8 cellular contexts compared by ENCODE assay signal in the genomic region with DNA sequence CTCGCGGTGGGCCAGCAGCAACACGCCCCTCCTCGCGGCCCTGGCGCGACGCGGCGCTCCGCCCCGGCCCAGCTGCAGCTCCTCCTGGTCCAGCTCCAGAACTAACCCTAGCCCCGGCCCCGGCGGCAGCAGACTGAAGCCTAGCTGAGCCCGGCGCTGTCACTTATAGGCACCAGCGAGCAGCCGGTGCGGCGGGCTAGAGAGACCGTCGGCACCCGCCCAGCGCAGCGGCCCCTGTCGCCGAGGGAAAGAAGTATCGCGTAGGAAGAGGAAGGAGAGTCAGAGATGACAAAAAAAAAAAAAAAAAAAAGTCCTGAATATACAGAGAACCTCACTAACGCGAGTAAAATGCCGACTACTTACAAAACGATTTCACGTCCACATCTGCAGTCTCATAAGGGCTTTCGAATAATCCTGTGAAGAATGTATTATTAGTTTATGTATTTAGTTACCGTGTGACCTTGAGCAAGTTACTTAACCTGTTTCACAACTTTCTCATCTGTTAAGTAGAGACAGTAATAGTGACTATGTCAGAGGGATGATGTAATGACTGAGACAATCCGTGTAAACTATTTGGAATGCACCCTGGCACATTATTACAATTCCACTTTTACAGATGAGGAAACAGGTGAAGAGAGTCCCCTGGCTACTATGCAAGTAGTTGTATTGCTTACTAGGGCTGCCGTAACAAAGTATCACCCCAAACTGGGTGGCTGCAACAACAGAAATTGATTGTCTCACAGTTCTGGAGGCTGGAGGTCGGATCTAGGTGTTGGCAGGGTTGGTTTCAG.
DNase-seq lines count a peak whose midpoint lies in the region; ATAC-seq and TF ChIP-seq lines count a peak whose summit lies in the region.

Gene SLC9A1, minus strand, starts transcription at position 135 of the 791 bp plus-strand sequence. CDS start 791 bp downstream, outside the sequence.

- in situ Hi-C loops in GM18951 (cut with MboI; ENCODE audit: low sequenced_read_pairs, unreplicated experiment) = no loop called here

- DNase-seq in AG10803 (ENCODE audit: low read depth) = peak; percentile 94
- DNase-seq in NCI-H510A (lab: John Stamatoyannopoulos, UW) = peak; percentile 76
- peak; percentile 86 to 88 for DNase-seq in activated CD4-positive, alpha-beta T cell treated with anti-CD3 and anti-CD28 coated beads for 24 hours (ENCODE audit: low read depth in 2 of 2)
- DNase-seq in choroid plexus epithelial cell (ENCODE audit: low read depth) = peak; percentile 94
- DNase-seq in kidney glomerular epithelial cell (lab: John Stamatoyannopoulos, UW) = peak; percentile 96
- peak; percentile 80 to 89 (median 88) for DNase-seq in stimulated activated CD4-positive, alpha-beta T cell treated with anti-CD3 and anti-CD28 coated beads, Interleukin-1b, Interleukin-23, amount 100 ng/mL, for 24 hours (ENCODE audit: low read depth in 4 of 4, low spot score in 1 of 4)

- TF ChIP-seq CTCF in AG10803 (conservative IDR thresholded peaks at IDR 0.05; ENCODE audit: low read length) (peak; percentile 83), choroid plexus epithelial cell (conservative IDR thresholded peaks at IDR 0.05; ENCODE audit: low read depth, low read length) (peak; percentile 75)

- H3K4me3 ChIP-seq in AG10803 (ENCODE audit: low read length) = peak within 1 kb of the TSS; percentile 81
- H3K4me3 ChIP-seq in choroid plexus epithelial cell (ENCODE audit: low read depth, low read length) = peak within 1 kb of the TSS; percentile 69

- peak; percentile 100 for TF ChIP-seq POLR2A in GM18951 (IDR thresholded peaks at IDR 0.05; ENCODE audit: extremely low read depth, insufficient read depth, insufficient read length)

- peak; percentile 93 for ATAC-seq in HG03280 (IDR thresholded peaks at IDR 0.05; ENCODE audit: unreplicated experiment)

Comparison
In these comparisons a context has a peak if more than half of its experiments do, and no peak if none do; other contexts are left out.
1. Peak in every context shown above with its lines: DNase-seq, ATAC-seq and H3K4me3 ChIP-seq.